Comparison of ENCODE assay signal across 25 cellular contexts in the genomic region with DNA sequence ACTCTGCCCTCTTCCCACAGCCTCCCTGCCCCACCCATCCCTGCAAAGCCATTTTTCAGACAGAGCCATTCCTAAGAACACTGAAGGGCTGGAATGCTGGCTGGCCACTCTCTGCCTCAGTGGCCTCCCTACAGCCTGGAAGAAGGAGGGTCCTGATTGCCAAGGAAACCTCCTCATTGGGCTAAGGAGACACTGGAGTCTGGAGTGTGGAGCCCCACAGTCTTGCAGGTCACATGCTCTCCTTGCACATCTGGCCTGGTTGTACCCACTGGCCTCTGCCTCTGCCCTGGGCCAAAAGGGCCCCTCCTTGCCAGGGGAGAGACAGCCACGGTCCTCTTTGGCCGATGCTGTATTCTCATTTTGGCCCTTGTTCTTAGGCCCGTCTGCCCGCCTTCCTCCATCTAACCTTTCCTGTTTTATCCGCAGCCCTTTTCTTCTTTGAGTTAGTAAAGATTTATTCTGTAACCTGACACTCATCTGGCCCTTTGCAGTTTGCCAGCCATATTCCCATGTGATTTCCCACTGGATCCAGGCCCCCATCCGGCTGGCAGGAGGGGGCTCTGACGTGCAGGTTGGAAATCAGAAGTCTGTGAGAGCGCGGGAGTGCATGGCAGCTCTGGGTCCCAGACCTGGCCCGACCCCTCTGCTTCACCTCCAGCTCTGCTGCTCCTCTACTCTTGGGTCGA. TPM values are rescaled to one million over a fixed set of nuclear protein-coding genes. Genes with fewer than 3 reads are reported as not detected.
DNase-seq lines count a peak whose midpoint lies in the region; ATAC-seq and TF ChIP-seq lines count a peak whose summit lies in the region.
"Had no signal": no experiment of that assay in that cellular context is flagged by ENCODE, and none has a peak within 500 bp of the region (broad histone marks: within the 10 kb centered on the region; RNA-seq: fewer than 3 reads in every experiment).

No MANE protein-coding gene starts in this region.

- H3K79me2 ChIP-seq in trophoblast cell (ENCODE audit: control insufficient read depth, insufficient read depth, low read length, poor library complexity), result no peaks in the 10 kb centered on the region

- H2AFZ ChIP-seq in trophoblast cell (ENCODE audit: insufficient read depth, low read length, poor library complexity), result no peak overlapping the region

- no peak overlapping the region for H4K12ac ChIP-seq in trophoblast cell (ENCODE audit: low read depth, low read length)

- H3K79me1 ChIP-seq in trophoblast cell (ENCODE audit: low read length), result no peaks in the 10 kb centered on the region

- H2BK5ac ChIP-seq in trophoblast cell (ENCODE audit: low read depth, low read length, poor library complexity), result no peak overlapping the region

- H3K9me3 Mint-ChIP-seq in neural crest cell (peaks cover 3% of the 10 kb centered on the region), HFFc6 (peaks cover 9% of the 10 kb centered on the region)
- H3K9me3 Mint-ChIP-seq: activated T-cell treated with anti-CD3 and anti-CD28 coated beads, Interleukin-2, amount 50 U/mL, for 4 hours; memory B cell had no signal

- H3K36me3 ChIP-seq in trophoblast cell (ENCODE audit: control insufficient read depth in 1 of 2, insufficient read depth in 2 of 2, low read length in 2 of 2), result peaks cover 7% of the 10 kb centered on the region in 2 experiments

- H2BK12ac ChIP-seq in trophoblast cell (ENCODE audit: low read length), result no peak overlapping the region

- H3K4me2 ChIP-seq in trophoblast cell (ENCODE audit: low read length), result no peak overlapping the region
- H3K4me2 ChIP-seq: SK-N-SH had no signal

- H4K91ac ChIP-seq in trophoblast cell (ENCODE audit: low read depth, low read length), result no peak overlapping the region

- no peak for ATAC-seq in HG02970 (IDR thresholded peaks at IDR 0.05; ENCODE audit: low FRiP score, unreplicated experiment)
- ATAC-seq: activated CD8-positive, alpha-beta T cell treated with anti-CD3 and anti-CD28 coated beads, Interleukin-2, amount 10 ng/mL, durations not matched to agents 7 days and 5 days; activated T-cell treated with anti-CD3 and anti-CD28 coated beads, Interleukin-2, amount 50 U/mL, for 4 hours; naive thymus-derived CD4-positive, alpha-beta T cell; psoas muscle had no signal

- no peaks in the 10 kb centered on the region for H3K9me3 ChIP-seq in trophoblast cell (ENCODE audit: insufficient read depth, low read depth, low read length)
- H3K9me3 ChIP-seq: psoas muscle, SK-N-SH had no signal

- H3K36me3 Mint-ChIP-seq in neural crest cell (ENCODE audit: low read depth), result peaks cover 2% of the 10 kb centered on the region
- no peaks in the 10 kb centered on the region; the same call in 1 of the 2 replicates for H3K36me3 Mint-ChIP-seq in HFFc6 (ENCODE audit: low read depth)
- H3K36me3 Mint-ChIP-seq: activated naive CD4-positive, alpha-beta T cell treated with anti-CD3 and anti-CD28 coated beads, Interleukin-2, amount 10 ng/mL, durations not matched to agents 7 days and 5 days; memory B cell had no signal

- no peaks in the 10 kb centered on the region for H3K27me3 ChIP-seq in trophoblast cell (ENCODE audit: insufficient read depth, low read length)
- H3K27me3 ChIP-seq: esophagus squamous epithelium, tibial nerve had no signal

- no peak overlapping the region for H3K9ac ChIP-seq in trophoblast cell (ENCODE audit: low read length)
- H3K9ac ChIP-seq: SK-N-SH had no signal

- TF ChIP-seq CTCF in C4-2B (conservative IDR thresholded peaks at IDR 0.05), result no peak
- no peak for TF ChIP-seq CTCF in neural crest cell (conservative IDR thresholded peaks at IDR 0.05)
- TF ChIP-seq CTCF in HFFc6 (IDR thresholded peaks at IDR 0.05), result no peak

- H3K27me3 Mint-ChIP-seq in neural crest cell (ENCODE audit: low read depth), result no peaks in the 10 kb centered on the region
- H3K27me3 Mint-ChIP-seq in HFFc6 (ENCODE audit: insufficient read depth), result peaks cover 3% of the 10 kb centered on the region
- H3K27me3 Mint-ChIP-seq: memory B cell; naive thymus-derived CD4-positive, alpha-beta T cell had no signal

- no peak overlapping the region for H3K4ac ChIP-seq in trophoblast cell (ENCODE audit: low read depth, low read length)

- H4K8ac ChIP-seq in trophoblast cell (ENCODE audit: low read depth, low read length), result no peak overlapping the region

- no CpG with 5 or more reads among the region's 11 CpGs for WGBS in trophoblast cell (ENCODE audit: extremely low coverage, insufficient coverage, insufficient read length)

- no peak overlapping the region for H2BK120ac ChIP-seq in trophoblast cell (ENCODE audit: insufficient read depth, low read length, poor library complexity)

- no peak overlapping the region for H3K4me3 ChIP-seq in trophoblast cell (ENCODE audit: low read depth, low read length)
- H3K4me3 ChIP-seq: esophagus squamous epithelium, psoas muscle, skin epidermis, tibial nerve had no signal

- no peak overlapping the region for H3K18ac ChIP-seq in trophoblast cell (ENCODE audit: low read length)

- peaks cover 0 to 3% of the 10 kb centered on the region in 2 experiments for H3K4me1 ChIP-seq in trophoblast cell (ENCODE audit: control insufficient read depth in 1 of 2, insufficient read depth in 2 of 2, low read length in 2 of 2)
- H3K4me1 ChIP-seq: psoas muscle, tibial nerve had no signal

- H3K23ac ChIP-seq in trophoblast cell (ENCODE audit: low read length), result no peak overlapping the region

- no peak overlapping the region for H3K14ac ChIP-seq in trophoblast cell (ENCODE audit: low read length)

- H2AK5ac ChIP-seq in trophoblast cell (ENCODE audit: low read length), result no peak overlapping the region

- no peak overlapping the region for H3K4me3 Mint-ChIP-seq in neural crest cell
- no peak overlapping the region for H3K4me3 Mint-ChIP-seq in HFFc6
- H3K4me3 Mint-ChIP-seq: activated CD8-positive, alpha-beta T cell treated with anti-CD3 and anti-CD28 coated beads, Interleukin-2, amount 10 ng/mL, durations not matched to agents 7 days and 5 days; activated naive CD4-positive, alpha-beta T cell treated with anti-CD3 and anti-CD28 coated beads, Interleukin-2, amount 10 ng/mL, durations not matched to agents 7 days and 5 days; activated T-cell treated with anti-CD3 and anti-CD28 coated beads, Interleukin-2, amount 50 U/mL, for 4 hours; memory B cell; naive thymus-derived CD4-positive, alpha-beta T cell had no signal

- peak overlapping the region; percentile 14 for H3K27ac Mint-ChIP-seq in neural crest cell (ENCODE audit: unreplicated experiment)
- no peak overlapping the region for H3K27ac Mint-ChIP-seq in HFFc6
- H3K27ac Mint-ChIP-seq: activated CD8-positive, alpha-beta T cell treated with anti-CD3 and anti-CD28 coated beads, Interleukin-2, amount 10 ng/mL, durations not matched to agents 7 days and 5 days; activated naive CD4-positive, alpha-beta T cell treated with anti-CD3 and anti-CD28 coated beads, Interleukin-2, amount 10 ng/mL, durations not matched to agents 7 days and 5 days; memory B cell had no signal

- H3K27ac ChIP-seq in C4-2B (peak overlapping the region; percentile 23), trophoblast cell (ENCODE audit: low read depth, low read length) (no peak overlapping the region)
- H3K27ac ChIP-seq: esophagus squamous epithelium, psoas muscle, skin epidermis, tibial nerve had no signal

- DNase-seq in DMS 273 (lab: John Stamatoyannopoulos, UW; ENCODE audit: unreplicated experiment) (peak; percentile 71), NCI-H69 (lab: John Stamatoyannopoulos, UW) (peak; percentile 64), neural crest cell (ENCODE audit: low read depth, low spot score) (no peak), trophoblast cell (no peak), HFFc6 (no peak)
- DNase-seq: activated CD8-positive, alpha-beta T cell treated with anti-CD3 and anti-CD28 coated beads, Interleukin-2, amount 10 ng/mL, durations not matched to agents 7 days and 5 days; activated naive CD4-positive, alpha-beta T cell treated with anti-CD3 and anti-CD28 coated beads, Interleukin-2, amount 10 ng/mL, durations not matched to agents 7 days and 5 days; activated T-cell treated with anti-CD3 and anti-CD28 coated beads, Interleukin-2, amount 50 U/mL, for 4 hours; aorta; effector CD4-positive, alpha-beta T cell; esophagus squamous epithelium; kidney; MV-4-11; naive thymus-derived CD4-positive, alpha-beta T cell; psoas muscle; SK-N-SH; stimulated activated naive CD4-positive, alpha-beta T cell treated with Interleukin-2 at 50 U/mL for 16 hours had no signal

- H3K4me1 Mint-ChIP-seq in neural crest cell (peaks cover 8% of the 10 kb centered on the region), HFFc6 (ENCODE audit: low read depth) (peaks cover 10% of the 10 kb centered on the region)
- H3K4me1 Mint-ChIP-seq: activated naive CD4-positive, alpha-beta T cell treated with anti-CD3 and anti-CD28 coated beads, Interleukin-2, amount 10 ng/mL, durations not matched to agents 7 days and 5 days; memory B cell; naive thymus-derived CD4-positive, alpha-beta T cell had no signal

RNA-seq across cellular contexts. Expression of gene CATIP, which starts 11.0 kb away (rescaled TPM):
- total RNA-seq in neural crest cell, result 0.30 TPM in 1 of 2 replicates, not detected in the other
- 0.14 and 0.17 TPM in 2 replicates for polyA plus RNA-seq in trophoblast cell (2013)
- total RNA-seq in HFFc6 (2021; fragmentation: NEBNext Ultra II Directional; extraction: Animal tissue kit (Norgen Biotek cat#: 25700)), result not detected
- total RNA-seq: activated CD8-positive, alpha-beta T cell treated with anti-CD3 and anti-CD28 coated beads, Interleukin-2, amount 10 ng/mL, durations not matched to agents 7 days and 5 days; activated T-cell treated with anti-CD3 and anti-CD28 coated beads, Interleukin-2, amount 50 U/mL, for 4 hours; aorta; esophagus squamous epithelium; H4; HT-29; psoas muscle; RPMI7951; tibial nerve had no signal
- polyA plus RNA-seq: naive thymus-derived CD4-positive, alpha-beta T cell; psoas muscle had no signal

RNA-seq across cellular contexts. Expression of gene SLC11A1, which starts 36.4 kb away (rescaled TPM):
- total RNA-seq in neural crest cell, result 0.09 TPM in 1 of 2 replicates, not detected in the other
- 0.05 and 0.06 TPM in 2 replicates for polyA plus RNA-seq in trophoblast cell (2013)
- total RNA-seq in HFFc6 (2021; fragmentation: NEBNext Ultra II Directional; extraction: Animal tissue kit (Norgen Biotek cat#: 25700)), result under 1 TPM; 0.05 to 0.16 (median 0.11) TPM

RNA-seq across cellular contexts. Expression of gene TMBIM1, which starts 53.3 kb away (rescaled TPM):
- 8.0 and 8.5 TPM in 2 replicates for total RNA-seq in neural crest cell
- polyA plus RNA-seq in trophoblast cell (2013), result 192 and 203 TPM in 2 replicates
- total RNA-seq in HFFc6 (2021; fragmentation: NEBNext Ultra II Directional; extraction: Animal tissue kit (Norgen Biotek cat#: 25700)), result 100 to 1,000 TPM; 163 to 187 (median 176) TPM

RNA-seq across cellular contexts. Expression of gene CTDSP1, which starts 54.0 kb away (rescaled TPM):
- 46.4 TPM in 2 replicates for total RNA-seq in neural crest cell
- 37.9 and 39.2 TPM in 2 replicates for polyA plus RNA-seq in trophoblast cell (2013)
- total RNA-seq in HFFc6 (2021; fragmentation: NEBNext Ultra II Directional; extraction: Animal tissue kit (Norgen Biotek cat#: 25700)), result 10 to 100 TPM; 72.0 to 82.0 (median 75.5) TPM

Comparison
In these comparisons a context has a peak if more than half of its experiments do, and no peak if none do; other contexts are left out.
1. DNase-seq: peak in DMS 273 (single experiment) and NCI-H69 (single experiment); none in neural crest cell (single experiment), trophoblast cell (0 of 2) and HFFc6 (single experiment).
2. RNA of gene TMBIM1, which starts 53.3 kb away (total RNA-seq): 163 to 187 TPM in HFFc6; 8.0 to 8.5 TPM in neural crest cell; every median in the first group is over 10 times any median in the second.